Comparison of ENCODE assay signal across 1 cellular context in genomic region chr7:106217089-106217542, GRCh38.
A peak's percentile ranks its signal among the peaks of the same experiment; 100 is the strongest.
TF ChIP-seq lines count a peak whose summit lies in the region.

No MANE protein-coding gene starts in this region.

TF ChIP-seq in K562, 482 proteins besides CTCF, POLR2A, EP300 and RAD21 (continued from another document and continues in another):
- TF ChIP-seq CEBPB (tag; IDR thresholded peaks at IDR 0.05), result no peak
- TF ChIP-seq, protein P1, sequence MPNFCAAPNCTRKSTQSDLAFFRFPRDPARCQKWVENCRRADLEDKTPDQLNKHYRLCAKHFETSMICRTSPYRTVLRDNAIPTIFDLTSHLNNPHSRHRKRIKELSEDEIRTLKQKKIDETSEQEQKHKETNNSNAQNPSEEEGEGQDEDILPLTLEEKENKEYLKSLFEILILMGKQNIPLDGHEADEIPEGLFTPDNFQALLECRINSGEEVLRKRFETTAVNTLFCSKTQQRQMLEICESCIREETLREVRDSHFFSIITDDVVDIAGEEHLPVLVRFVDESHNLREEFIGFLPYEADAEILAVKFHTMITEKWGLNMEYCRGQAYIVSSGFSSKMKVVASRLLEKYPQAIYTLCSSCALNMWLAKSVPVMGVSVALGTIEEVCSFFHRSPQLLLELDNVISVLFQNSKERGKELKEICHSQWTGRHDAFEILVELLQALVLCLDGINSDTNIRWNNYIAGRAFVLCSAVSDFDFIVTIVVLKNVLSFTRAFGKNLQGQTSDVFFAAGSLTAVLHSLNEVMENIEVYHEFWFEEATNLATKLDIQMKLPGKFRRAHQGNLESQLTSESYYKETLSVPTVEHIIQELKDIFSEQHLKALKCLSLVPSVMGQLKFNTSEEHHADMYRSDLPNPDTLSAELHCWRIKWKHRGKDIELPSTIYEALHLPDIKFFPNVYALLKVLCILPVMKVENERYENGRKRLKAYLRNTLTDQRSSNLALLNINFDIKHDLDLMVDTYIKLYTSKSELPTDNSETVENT (CRISPR knock-in tag; IDR thresholded peaks at IDR 0.05), result no peak
- peak; percentile 34; the same call in 1 of the 2 replicates for TF ChIP-seq HINFP (tag; conservative IDR thresholded peaks at IDR 0.05; ENCODE audit: low read depth)
- TF ChIP-seq GTF2B (IDR thresholded peaks at IDR 0.05; ENCODE audit: extremely low read depth, insufficient read length), result no peak
- no peak for TF ChIP-seq ZNF589 (CRISPR knock-in tag; IDR thresholded peaks at IDR 0.05; ENCODE audit: low read depth)
- peak; percentile 28; the same call in 1 of the 2 replicates for TF ChIP-seq EHMT2 (IDR thresholded peaks at IDR 0.05)
- TF ChIP-seq HDAC6 (IDR thresholded peaks at IDR 0.05; ENCODE audit: low read depth, low read length), result no peak
- TF ChIP-seq ARID2 (IDR thresholded peaks at IDR 0.05), result no peak
- TF ChIP-seq ZNF740 (CRISPR knock-in tag; IDR thresholded peaks at IDR 0.05), result no peak
- no peak for TF ChIP-seq ZNF740 (tag; IDR thresholded peaks at IDR 0.05)
- TF ChIP-seq SRSF3 (IDR thresholded peaks at IDR 0.05; ENCODE audit: insufficient read depth, low read length), result no peak
- TF ChIP-seq YBX1 (IDR thresholded peaks at IDR 0.05), result no peak
- TF ChIP-seq, protein P2, sequence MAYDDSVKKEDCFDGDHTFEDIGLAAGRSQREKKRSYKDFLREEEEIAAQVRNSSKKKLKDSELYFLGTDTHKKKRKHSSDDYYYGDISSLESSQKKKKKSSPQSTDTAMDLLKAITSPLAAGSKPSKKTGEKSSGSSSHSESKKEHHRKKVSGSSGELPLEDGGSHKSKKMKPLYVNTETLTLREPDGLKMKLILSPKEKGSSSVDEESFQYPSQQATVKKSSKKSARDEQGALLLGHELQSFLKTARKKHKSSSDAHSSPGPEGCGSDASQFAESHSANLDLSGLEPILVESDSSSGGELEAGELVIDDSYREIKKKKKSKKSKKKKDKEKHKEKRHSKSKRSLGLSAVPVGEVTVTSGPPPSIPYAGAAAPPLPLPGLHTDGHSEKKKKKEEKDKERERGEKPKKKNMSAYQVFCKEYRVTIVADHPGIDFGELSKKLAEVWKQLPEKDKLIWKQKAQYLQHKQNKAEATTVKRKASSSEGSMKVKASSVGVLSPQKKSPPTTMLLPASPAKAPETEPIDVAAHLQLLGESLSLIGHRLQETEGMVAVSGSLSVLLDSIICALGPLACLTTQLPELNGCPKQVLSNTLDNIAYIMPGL (CRISPR knock-in tag; IDR thresholded peaks at IDR 0.05), result no peak
- TF ChIP-seq POLR3G (IDR thresholded peaks at IDR 0.05; ENCODE audit: extremely low read depth, insufficient read length, insufficient replicate concordance), result no peak
- TF ChIP-seq TCF3 (CRISPR knock-in tag; IDR thresholded peaks at IDR 0.05), result no peak
- TF ChIP-seq CC2D1A (IDR thresholded peaks at IDR 0.05), result no peak
- no peak for TF ChIP-seq MCM7 (IDR thresholded peaks at IDR 0.05)
- no peak for TF ChIP-seq SMAD1 (IDR thresholded peaks at IDR 0.05; ENCODE audit: low read depth, low read length, partially characterized antibody)
- TF ChIP-seq, protein P3, sequence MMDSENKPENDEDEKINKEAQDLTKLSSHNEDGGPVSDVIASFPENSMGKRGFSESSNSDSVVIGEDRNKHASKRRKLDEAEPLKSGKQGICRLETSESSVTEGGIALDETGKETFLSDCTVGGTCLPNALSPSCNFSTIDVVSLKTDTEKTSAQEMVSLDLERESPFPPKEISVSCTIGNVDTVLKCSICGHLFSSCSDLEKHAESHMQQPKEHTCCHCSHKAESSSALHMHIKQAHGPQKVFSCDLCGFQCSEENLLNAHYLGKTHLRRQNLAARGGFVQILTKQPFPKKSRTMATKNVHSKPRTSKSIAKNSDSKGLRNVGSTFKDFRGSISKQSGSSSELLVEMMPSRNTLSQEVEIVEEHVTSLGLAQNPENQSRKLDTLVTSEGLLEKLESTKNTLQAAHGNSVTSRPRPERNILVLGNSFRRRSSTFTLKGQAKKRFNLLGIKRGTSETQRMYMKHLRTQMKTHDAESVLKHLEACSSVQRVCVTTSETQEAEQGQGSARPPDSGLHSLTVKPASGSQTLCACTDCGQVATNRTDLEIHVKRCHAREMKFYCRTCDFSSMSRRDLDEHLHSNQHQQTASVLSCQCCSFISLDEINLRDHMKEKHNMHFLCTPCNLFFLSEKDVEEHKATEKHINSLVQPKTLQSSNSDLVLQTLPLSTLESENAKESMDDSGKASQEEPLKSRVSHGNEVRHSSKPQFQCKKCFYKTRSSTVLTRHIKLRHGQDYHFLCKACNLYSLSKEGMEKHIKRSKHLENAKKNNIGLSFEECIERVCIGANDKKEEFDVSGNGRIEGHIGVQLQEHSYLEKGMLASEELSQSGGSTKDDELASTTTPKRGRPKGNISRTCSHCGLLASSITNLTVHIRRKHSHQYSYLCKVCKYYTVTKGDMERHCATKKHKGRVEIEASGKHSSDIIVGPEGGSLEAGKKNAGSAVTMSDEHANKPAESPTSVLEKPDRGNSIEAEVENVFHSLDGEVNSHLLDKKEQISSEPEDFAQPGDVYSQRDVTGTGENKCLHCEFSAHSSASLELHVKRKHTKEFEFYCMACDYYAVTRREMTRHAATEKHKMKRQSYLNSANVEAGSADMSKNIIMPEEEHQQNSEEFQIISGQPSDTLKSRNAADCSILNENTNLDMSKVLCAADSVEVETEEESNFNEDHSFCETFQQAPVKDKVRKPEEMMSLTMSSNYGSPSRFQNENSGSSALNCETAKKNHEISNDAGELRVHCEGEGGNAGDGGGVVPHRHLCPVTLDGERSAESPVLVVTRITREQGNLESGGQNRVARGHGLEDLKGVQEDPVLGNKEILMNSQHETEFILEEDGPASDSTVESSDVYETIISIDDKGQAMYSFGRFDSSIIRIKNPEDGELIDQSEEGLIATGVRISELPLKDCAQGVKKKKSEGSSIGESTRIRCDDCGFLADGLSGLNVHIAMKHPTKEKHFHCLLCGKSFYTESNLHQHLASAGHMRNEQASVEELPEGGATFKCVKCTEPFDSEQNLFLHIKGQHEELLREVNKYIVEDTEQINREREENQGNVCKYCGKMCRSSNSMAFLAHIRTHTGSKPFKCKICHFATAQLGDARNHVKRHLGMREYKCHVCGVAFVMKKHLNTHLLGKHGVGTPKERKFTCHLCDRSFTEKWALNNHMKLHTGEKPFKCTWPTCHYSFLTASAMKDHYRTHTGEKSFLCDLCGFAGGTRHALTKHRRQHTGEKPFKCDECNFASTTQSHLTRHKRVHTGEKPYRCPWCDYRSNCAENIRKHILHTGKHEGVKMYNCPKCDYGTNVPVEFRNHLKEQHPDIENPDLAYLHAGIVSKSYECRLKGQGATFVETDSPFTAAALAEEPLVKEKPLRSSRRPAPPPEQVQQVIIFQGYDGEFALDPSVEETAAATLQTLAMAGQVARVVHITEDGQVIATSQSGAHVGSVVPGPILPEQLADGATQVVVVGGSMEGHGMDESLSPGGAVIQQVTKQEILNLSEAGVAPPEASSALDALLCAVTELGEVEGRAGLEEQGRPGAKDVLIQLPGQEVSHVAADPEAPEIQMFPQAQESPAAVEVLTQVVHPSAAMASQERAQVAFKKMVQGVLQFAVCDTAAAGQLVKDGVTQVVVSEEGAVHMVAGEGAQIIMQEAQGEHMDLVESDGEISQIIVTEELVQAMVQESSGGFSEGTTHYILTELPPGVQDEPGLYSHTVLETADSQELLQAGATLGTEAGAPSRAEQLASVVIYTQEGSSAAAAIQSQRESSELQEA (IDR thresholded peaks at IDR 0.05; ENCODE audit: low read depth), result no peak
- no peak for TF ChIP-seq SMARCA5 (IDR thresholded peaks at IDR 0.05)
- 0 out of 2 replicates have a peak, but pooled peaks have one; percentile 70 for TF ChIP-seq NR4A1 (CRISPR knock-in tag; IDR thresholded peaks at IDR 0.05)
- 0 out of 2 replicates have a peak, but pooled peaks have one; percentile 16 for TF ChIP-seq NR4A1 (tag; IDR thresholded peaks at IDR 0.05)
- no peak for TF ChIP-seq TBL1XR1 (IDR thresholded peaks at IDR 0.05; ENCODE audit: low read length in 2 of 2)
- no peak for TF ChIP-seq DDX20 (tag; IDR thresholded peaks at IDR 0.05; ENCODE audit: low read depth)
- no peak for TF ChIP-seq ZNF24 (IDR thresholded peaks at IDR 0.05)
- peak; percentile 55; the same call in 1 of the 2 replicates for TF ChIP-seq ELF4 (CRISPR knock-in tag; IDR thresholded peaks at IDR 0.05)
- TF ChIP-seq, protein P4, sequence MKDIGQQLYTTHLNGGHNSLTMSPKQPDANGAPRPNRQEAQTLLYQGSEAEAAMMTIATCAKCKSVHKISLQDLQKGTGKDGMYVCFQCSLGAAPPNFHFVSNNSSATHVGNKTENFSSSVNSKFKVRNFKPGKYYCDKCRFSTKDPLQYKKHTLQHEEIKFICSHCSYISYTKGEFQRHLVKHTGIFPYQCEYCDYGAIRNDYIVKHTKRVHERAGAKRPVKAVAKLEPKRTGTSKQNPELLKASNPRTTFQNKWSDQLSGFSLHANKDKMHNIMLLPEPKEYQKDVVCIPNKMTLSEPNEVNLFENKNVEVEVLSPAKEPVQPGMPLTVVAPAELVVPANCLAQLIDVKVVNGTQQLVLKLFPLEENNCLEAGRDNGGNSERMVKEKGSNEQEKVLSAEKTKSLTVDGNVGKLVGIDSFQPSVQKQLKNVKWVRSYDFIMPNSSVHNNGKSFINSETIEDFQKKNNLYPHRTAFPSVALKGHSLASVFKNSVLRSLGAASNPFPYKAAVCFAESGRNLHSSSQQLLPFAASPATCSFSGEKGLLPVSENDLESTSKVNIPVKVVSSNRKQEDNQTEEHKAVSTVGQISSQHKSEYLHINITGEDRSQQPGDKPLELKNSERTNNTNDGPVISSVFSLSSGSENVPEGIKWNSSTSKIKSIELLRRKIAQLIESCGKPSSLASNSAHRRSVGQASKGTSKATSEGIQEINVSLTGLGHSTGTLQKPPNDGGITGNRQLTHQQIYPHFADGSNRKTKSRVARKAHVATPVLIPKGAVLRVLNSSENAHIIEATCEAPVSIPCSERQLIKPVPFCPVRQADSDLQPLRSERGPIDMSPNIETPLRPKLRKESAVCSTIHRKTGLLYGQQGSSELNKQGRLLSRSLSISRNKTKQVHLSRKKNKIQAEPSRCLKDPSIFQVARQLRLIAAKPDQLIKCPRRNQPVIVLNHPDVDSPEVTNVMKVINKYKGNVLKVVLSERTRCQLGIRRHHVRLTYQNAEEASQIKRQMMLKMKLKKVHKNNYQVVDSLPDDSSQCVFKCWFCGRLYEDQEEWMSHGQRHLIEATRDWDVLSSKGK (CRISPR knock-in tag; IDR thresholded peaks at IDR 0.05), result no peak
- TF ChIP-seq BCL6 (CRISPR knock-in tag; IDR thresholded peaks at IDR 0.05), result 0 out of 2 replicates have a peak, but pooled peaks have one; percentile 38
- 0 out of 2 replicates have a peak, but pooled peaks have one; percentile 22 for TF ChIP-seq ETV1 (tag; conservative IDR thresholded peaks at IDR 0.05; ENCODE audit: low read depth)
- no peak for TF ChIP-seq CXXC5 (CRISPR knock-in tag; IDR thresholded peaks at IDR 0.05)
- TF ChIP-seq RNF2 (IDR thresholded peaks at IDR 0.05), result no peak
- TF ChIP-seq ZNF76 (CRISPR knock-in tag; IDR thresholded peaks at IDR 0.05; ENCODE audit: borderline replicate concordance), result no peak
- TF ChIP-seq, protein P5, sequence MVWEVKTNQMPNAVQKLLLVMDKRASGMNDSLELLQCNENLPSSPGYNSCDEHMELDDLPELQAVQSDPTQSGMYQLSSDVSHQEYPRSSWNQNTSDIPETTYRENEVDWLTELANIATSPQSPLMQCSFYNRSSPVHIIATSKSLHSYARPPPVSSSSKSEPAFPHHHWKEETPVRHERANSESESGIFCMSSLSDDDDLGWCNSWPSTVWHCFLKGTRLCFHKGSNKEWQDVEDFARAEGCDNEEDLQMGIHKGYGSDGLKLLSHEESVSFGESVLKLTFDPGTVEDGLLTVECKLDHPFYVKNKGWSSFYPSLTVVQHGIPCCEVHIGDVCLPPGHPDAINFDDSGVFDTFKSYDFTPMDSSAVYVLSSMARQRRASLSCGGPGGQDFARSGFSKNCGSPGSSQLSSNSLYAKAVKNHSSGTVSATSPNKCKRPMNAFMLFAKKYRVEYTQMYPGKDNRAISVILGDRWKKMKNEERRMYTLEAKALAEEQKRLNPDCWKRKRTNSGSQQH (CRISPR knock-in tag; IDR thresholded peaks at IDR 0.05), result 0 out of 2 replicates have a peak, but pooled peaks have one; percentile 72
- TF ChIP-seq, protein P6, sequence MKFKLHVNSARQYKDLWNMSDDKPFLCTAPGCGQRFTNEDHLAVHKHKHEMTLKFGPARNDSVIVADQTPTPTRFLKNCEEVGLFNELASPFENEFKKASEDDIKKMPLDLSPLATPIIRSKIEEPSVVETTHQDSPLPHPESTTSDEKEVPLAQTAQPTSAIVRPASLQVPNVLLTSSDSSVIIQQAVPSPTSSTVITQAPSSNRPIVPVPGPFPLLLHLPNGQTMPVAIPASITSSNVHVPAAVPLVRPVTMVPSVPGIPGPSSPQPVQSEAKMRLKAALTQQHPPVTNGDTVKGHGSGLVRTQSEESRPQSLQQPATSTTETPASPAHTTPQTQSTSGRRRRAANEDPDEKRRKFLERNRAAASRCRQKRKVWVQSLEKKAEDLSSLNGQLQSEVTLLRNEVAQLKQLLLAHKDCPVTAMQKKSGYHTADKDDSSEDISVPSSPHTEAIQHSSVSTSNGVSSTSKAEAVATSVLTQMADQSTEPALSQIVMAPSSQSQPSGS (CRISPR knock-in tag; IDR thresholded peaks at IDR 0.05), result no peak
- no peak for TF ChIP-seq TAF9B (IDR thresholded peaks at IDR 0.05; ENCODE audit: partially characterized antibody)
- no peak for TF ChIP-seq KAT2B (IDR thresholded peaks at IDR 0.05; ENCODE audit: low read depth, low read length)
- no peak for TF ChIP-seq NCOR1 (IDR thresholded peaks at IDR 0.05)
- TF ChIP-seq NUFIP1 (IDR thresholded peaks at IDR 0.05; ENCODE audit: partially characterized antibody), result no peak
- no peak for TF ChIP-seq ZNF384 (IDR thresholded peaks at IDR 0.05; ENCODE audit: low read depth, low read length)
- no peak for TF ChIP-seq TAF15 (IDR thresholded peaks at IDR 0.05; ENCODE audit: low read depth, low read length)
- peak in 1 of 2 experiments; percentile 45; a peak in 1 of 4 replicates for TF ChIP-seq KDM1A (IDR thresholded peaks at IDR 0.05)
- no peak for TF ChIP-seq ZNF354B (CRISPR knock-in tag; IDR thresholded peaks at IDR 0.05)
- no peak for TF ChIP-seq NR2C1 (IDR thresholded peaks at IDR 0.05)
- TF ChIP-seq NR2C1 (tag; IDR thresholded peaks at IDR 0.05), result peak; percentile 19; the same call in 1 of the 2 replicates
